7 cellular contexts compared by ENCODE assay signal in the genomic region with DNA sequence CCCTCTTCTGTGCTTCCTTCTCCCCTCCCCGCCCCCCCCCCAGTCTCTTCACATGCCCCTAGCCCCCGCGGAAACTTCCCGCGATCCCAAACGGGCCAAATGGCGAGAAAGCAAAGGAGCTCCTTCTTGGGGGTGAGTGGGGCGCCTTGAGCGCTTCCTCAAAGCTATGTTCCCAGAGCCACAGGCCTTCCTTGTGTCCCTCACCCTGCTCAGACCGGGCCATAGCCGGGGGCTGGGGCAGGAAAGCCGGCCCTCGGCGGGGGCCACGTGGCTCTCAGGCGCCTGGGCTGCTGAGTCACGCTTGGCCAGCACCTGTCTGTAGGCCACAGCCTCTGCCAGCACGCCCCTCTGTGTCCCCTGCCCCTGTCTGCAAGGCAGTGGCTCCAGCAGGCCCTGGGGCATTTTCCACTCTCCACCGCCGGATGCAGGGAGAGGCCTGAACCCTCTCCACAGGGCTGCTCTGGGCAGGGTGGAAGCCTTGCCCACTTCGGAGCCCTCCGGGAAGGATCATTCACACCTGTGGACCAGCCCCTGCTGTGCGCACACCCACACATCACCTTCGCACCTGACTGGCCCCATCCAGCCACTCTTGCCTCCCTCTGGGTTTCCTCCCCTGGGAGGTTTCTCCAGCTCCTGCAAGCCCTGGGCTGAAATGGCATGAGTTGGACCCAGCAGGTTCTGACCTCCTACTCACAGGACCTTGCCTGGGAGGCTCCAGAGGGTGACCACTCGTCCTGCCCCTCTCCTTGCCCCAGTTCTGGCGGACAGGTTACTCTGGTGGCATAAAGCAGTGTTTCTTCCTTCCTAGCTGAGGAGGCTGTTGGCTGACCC. TPM values are rescaled to one million over a fixed set of nuclear protein-coding genes. Genes with fewer than 3 reads are reported as not detected.
DNase-seq lines count a peak whose midpoint lies in the region; ATAC-seq, FAIRE-seq and TF ChIP-seq lines count a peak whose summit lies in the region.

No MANE protein-coding gene starts in this region.

- no peaks in the 10 kb centered on the region for H3K27me3 ChIP-seq in kidney epithelial cell (ENCODE audit: control insufficient read depth, insufficient read depth, low read length)
- H3K27me3 ChIP-seq in small intestine (ENCODE audit: control insufficient read depth in 2 of 2, insufficient read depth in 2 of 2, low read length in 2 of 2) = no peaks in the 10 kb centered on the region

- no peak for FAIRE-seq in small intestine (lab: Jason Lieb, UNC)

- peak; percentile 54 for DNase-seq in G401 (ENCODE audit: low spot score)
- DNase-seq in SK-MEL-5 (ENCODE audit: low read depth, low spot score) = peak; percentile 68
- DNase-seq in cardiac fibroblast (ENCODE audit: low read depth in 2 of 2) = peak; percentile 78 to 81
- peak; percentile 52 for DNase-seq in kidney epithelial cell (ENCODE audit: low read depth)
- DNase-seq in small intestine = peak; percentile 54
- DNase-seq in effector CD8-positive, alpha-beta T cell (lab: John Stamatoyannopoulos, UW) = no peak

- H3K36me3 ChIP-seq in kidney epithelial cell (ENCODE audit: control insufficient read depth, insufficient read depth, low read length) = peaks cover 5% of the 10 kb centered on the region
- H3K36me3 ChIP-seq in small intestine (ENCODE audit: control insufficient read depth in 2 of 2, insufficient read depth in 2 of 2, low read length in 2 of 2) = peaks cover 8% of the 10 kb centered on the region in 2 donors

- in situ Hi-C loops in G401 (cut with HindIII; ENCODE audit: low sequenced_read_pairs) (loop anchor here (10.0 kb wide), 1 partner anchor 65 kb away; no protein-coding TSS in a partner anchor), SK-MEL-5 (cut with HindIII; ENCODE audit: low pct_unique_long_range_greater_than_20kb, low sequenced_read_pairs) (no loop called here)

- ATAC-seq in HG02798 (IDR thresholded peaks at IDR 0.05; ENCODE audit: poor library complexity, unreplicated experiment) = peak; percentile 12

- H3K4me1 ChIP-seq in small intestine (ENCODE audit: control insufficient read depth in 2 of 2, insufficient read depth in 1 of 2, low read depth in 1 of 2, low read length in 1 of 2) = peaks cover 6 to 10% of the 10 kb centered on the region in 2 donors

- H3K27ac ChIP-seq in small intestine (ENCODE audit: low read depth in 1 of 2, low read length in 1 of 2) = peak overlapping the region; percentile 90 to 96

- H3K4me3 ChIP-seq in cardiac fibroblast (replicated peaks in 1 of 2; ENCODE audit: low read depth in 2 of 2, low read length in 2 of 2) (peak overlapping the region; percentile 13 to 33), kidney epithelial cell (ENCODE audit: low read depth, low read length) (no peak overlapping the region), small intestine (ENCODE audit: low read depth in 1 of 2, low read length in 2 of 2) (peak overlapping the region in 1 of 2 donors; percentile 86)

- no peak for TF ChIP-seq CTCF in cardiac fibroblast (IDR thresholded peaks at IDR 0.05; ENCODE audit: low read depth, low read length)
- TF ChIP-seq CTCF in kidney epithelial cell (IDR thresholded peaks at IDR 0.05; ENCODE audit: insufficient read depth, low read length, poor library complexity, severe bottlenecking) = no peak

- 18 to 25% (median 22%) methylated on average over 25 to 26 of the region's 26 CpGs for WGBS in small intestine, 3 donors

- no peaks in the 10 kb centered on the region for H3K9me3 ChIP-seq in small intestine (ENCODE audit: control insufficient read depth, low read depth)

RNA-seq across cellular contexts. Expression of a gene that starts 1.2 kb away (rescaled TPM):
- total RNA-seq in G401 (2014; rRNA removed; shearing (Covaris generic)) = 139 and 150 TPM in 2 replicates
- 632 and 653 TPM in 2 replicates for total RNA-seq in SK-MEL-5 (2014; rRNA removed; shearing (Covaris generic))
- polyA plus RNA-seq in SK-MEL-5 (2015; cell fraction: cytosol; rRNA removed) = 451 and 504 TPM in 2 replicates
- polyA plus RNA-seq in SK-MEL-5 (2015; cell fraction: nucleus; rRNA removed) = 572 and 584 TPM in 2 replicates
- 905 and 956 TPM in 2 replicates for total RNA-seq in kidney epithelial cell
- polyA plus RNA-seq in small intestine = 100 to 1,000 TPM; 135 to 217 (median 144) TPM

RNA-seq across cellular contexts. Expression of a gene that starts 12.8 kb away (rescaled TPM):
- total RNA-seq in G401 (2014; rRNA removed; shearing (Covaris generic)) = 122 and 128 TPM in 2 replicates
- 87.6 and 90.0 TPM in 2 replicates for total RNA-seq in SK-MEL-5 (2014; rRNA removed; shearing (Covaris generic))
- polyA plus RNA-seq in SK-MEL-5 (2015; cell fraction: cytosol; rRNA removed) = 174 and 175 TPM in 2 replicates
- 200 and 219 TPM in 2 replicates for polyA plus RNA-seq in SK-MEL-5 (2015; cell fraction: nucleus; rRNA removed)
- total RNA-seq in kidney epithelial cell = 540 and 586 TPM in 2 replicates
- 100 to 1,000 TPM; 258 to 661 (median 544) TPM for polyA plus RNA-seq in small intestine

RNA-seq across cellular contexts. Expression of a gene that starts 25.7 kb away (rescaled TPM):
- 7.1 and 9.4 TPM in 2 replicates for total RNA-seq in G401 (2014; rRNA removed; shearing (Covaris generic))
- not detected in 2 replicates for total RNA-seq in SK-MEL-5 (2014; rRNA removed; shearing (Covaris generic))
- polyA plus RNA-seq in SK-MEL-5 (2015; cell fraction: cytosol; rRNA removed) = not detected in 2 replicates
- not detected in 2 replicates for polyA plus RNA-seq in SK-MEL-5 (2015; cell fraction: nucleus; rRNA removed)
- total RNA-seq in kidney epithelial cell = 0.41 and 5.1 TPM in 2 replicates
- 1 to 10 TPM in 2 of 3 donors, not detected in 1; 5.4 to 6.7 TPM for polyA plus RNA-seq in small intestine

RNA-seq across cellular contexts. Expression of a gene that starts 39.1 kb away (rescaled TPM):
- total RNA-seq in G401 (2014; rRNA removed; shearing (Covaris generic)) = 22.0 and 38.5 TPM in 2 replicates
- 6.8 and 9.7 TPM in 2 replicates for total RNA-seq in SK-MEL-5 (2014; rRNA removed; shearing (Covaris generic))
- 7.3 and 7.5 TPM in 2 replicates for polyA plus RNA-seq in SK-MEL-5 (2015; cell fraction: cytosol; rRNA removed)
- 49.5 and 85.6 TPM in 2 replicates for polyA plus RNA-seq in SK-MEL-5 (2015; cell fraction: nucleus; rRNA removed)
- total RNA-seq in kidney epithelial cell = 18.7 and 25.7 TPM in 2 replicates
- polyA plus RNA-seq in small intestine = 10 to 100 TPM; 11.3 to 29.7 (median 11.7) TPM
